ENCODE assay signal across 32 cellular contexts in genomic region chr16:26749072-26749471, GRCh38.
"Had no signal": no experiment of that assay in that cellular context is flagged by ENCODE, and none has a peak within 500 bp of the region (broad histone marks: within the 10 kb centered on the region; RNA-seq: fewer than 3 reads in every experiment).

No MANE protein-coding gene starts in this region.

- H3K9me3 ChIP-seq: adrenal gland, ascending aorta, body of pancreas, breast epithelium had no signal

- ATAC-seq: activated naive CD4-positive, alpha-beta T cell treated with anti-CD3 and anti-CD28 coated beads, Interleukin-2, amount 50 U/mL, for 72 hours; activated naive CD8-positive, alpha-beta T cell treated with anti-CD3 and anti-CD28 coated beads, Interleukin-2, amount 50 U/mL, for 24 hours; activated T-cell treated with anti-CD3 and anti-CD28 coated beads, Interleukin-2, amount 50 U/mL, for 4 hours; activated T-cell treated with anti-CD3 and anti-CD28 coated beads, Interleukin-2, amount 50 U/mL, for 72 hours; activated T-helper 17 cell treated with anti-CD3 and anti-CD28 coated beads, Interleukin-2, amount 50 U/mL, for 72 hours; body of pancreas had no signal

- H3K4me3 ChIP-seq: ascending aorta, body of pancreas, breast epithelium, cardiac muscle cell had no signal

- H3K27ac ChIP-seq: adrenal gland, ascending aorta, body of pancreas, brain microvascular endothelial cell, breast epithelium, cardiac muscle cell had no signal

- DNase-seq: activated effector memory CD4-positive, alpha-beta T cell treated with anti-CD3 and anti-CD28 coated beads, Interleukin-2, amount 50 U/mL, for 16 hours; activated effector memory CD4-positive, alpha-beta T cell treated with Interleukin-2 at 50 U/mL for 16 hours; activated gamma-delta T cell; activated gamma-delta T cell treated with Interleukin-2 at 50 U/mL for 16 hours; activated naive CD4-positive, alpha-beta T cell; activated naive CD4-positive, alpha-beta T cell treated with anti-CD3 and anti-CD28 coated beads for 36 hours; activated naive CD4-positive, alpha-beta T cell treated with anti-CD3 and anti-CD28 coated beads, Interleukin-2, amount 10 ng/mL, durations not matched to agents 7 days and 5 days; activated naive CD4-positive, alpha-beta T cell treated with anti-CD3 and anti-CD28 coated beads, Interleukin-2, amount 50 U/mL, for 16 hours; activated naive CD4-positive, alpha-beta T cell treated with Interleukin-2 at 50 U/mL for 16 hours; activated naive CD8-positive, alpha-beta T cell treated with anti-CD3 and anti-CD28 coated beads for 36 hours; activated naive CD8-positive, alpha-beta T cell treated with anti-CD3 and anti-CD28 coated beads, Interleukin-2, amount 10 ng/mL, durations not matched to agents 7 days and 5 days; activated naive CD8-positive, alpha-beta T cell treated with anti-CD3 and anti-CD28 coated beads, Interleukin-2, amount 50 U/mL, for 24 hours; activated T-cell treated with anti-CD3 and anti-CD28 coated beads, Interleukin-2, amount 50 U/mL, for 1 hour; activated T-cell treated with anti-CD3 and anti-CD28 coated beads, Interleukin-2, amount 50 U/mL, for 24 hours; activated T-cell treated with anti-CD3 and anti-CD28 coated beads, Interleukin-2, amount 50 U/mL, for 4 hours; activated T-cell treated with anti-CD3 and anti-CD28 coated beads, Interleukin-2, amount 50 U/mL, for 48 hours; activated T-cell treated with anti-CD3 and anti-CD28 coated beads, Interleukin-2, amount 50 U/mL, for 72 hours; adrenal gland; amniotic stem cell; amygdala; anterior cingulate cortex; aorta; body of pancreas; brain microvascular endothelial cell; caudate nucleus; central memory CD4-positive, alpha-beta T cell; cerebellar nuclear complex had no signal

- H3K27me3 ChIP-seq: ascending aorta, body of pancreas, brain microvascular endothelial cell, breast epithelium had no signal

- H3K4me1 ChIP-seq: adrenal gland, ascending aorta, body of pancreas, breast epithelium had no signal

- H3K36me3 ChIP-seq: adrenal gland, ascending aorta, brain microvascular endothelial cell, breast epithelium, cardiac muscle cell had no signal
